Comparison of ENCODE assay signal across 1 cellular context in the genomic region with DNA sequence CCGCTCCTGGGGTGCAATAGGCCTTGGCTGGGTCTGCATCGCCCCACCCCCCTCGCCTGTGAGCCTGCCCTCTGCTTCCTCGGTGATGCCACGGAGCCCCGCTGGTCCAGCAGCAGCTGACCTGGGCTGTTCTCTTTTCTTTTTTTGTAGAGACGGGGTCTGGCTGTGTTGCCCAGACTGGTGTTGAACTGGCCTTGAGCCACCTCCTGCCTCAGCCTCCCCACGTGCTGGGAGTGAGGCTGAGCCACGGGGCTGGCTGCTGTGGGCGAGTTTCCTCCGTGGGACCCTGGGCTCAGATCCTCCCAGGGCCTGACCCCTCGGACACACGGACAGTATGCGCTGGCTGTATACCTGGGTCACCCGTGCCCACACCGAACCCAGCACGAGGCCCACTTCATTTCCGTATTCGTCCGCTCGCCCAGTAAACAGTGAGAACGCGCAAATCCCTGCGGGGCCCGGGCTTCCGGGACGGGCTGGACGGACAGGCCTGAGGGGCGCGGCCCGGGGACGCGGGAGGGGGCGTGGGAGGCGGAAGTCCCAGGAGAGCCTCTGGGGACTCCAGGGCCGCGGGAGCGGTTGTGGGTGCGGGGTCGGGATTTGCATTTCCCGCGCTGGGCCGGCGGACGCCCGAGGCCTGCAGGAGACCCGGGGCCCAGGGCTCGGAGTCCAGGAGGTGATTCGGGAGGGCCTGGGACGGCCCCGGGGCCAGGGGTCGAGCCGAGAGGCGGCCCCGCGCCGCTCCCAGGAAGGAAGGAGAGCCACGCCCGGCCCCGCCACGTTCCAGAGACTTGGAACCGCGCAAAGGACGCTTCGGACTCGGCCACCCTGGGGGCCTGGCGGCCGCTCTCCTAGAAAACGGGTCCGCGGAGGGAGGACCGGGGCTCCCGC.
TF ChIP-seq lines count a peak whose summit lies in the region.

No MANE protein-coding gene starts in this region.

TF ChIP-seq in HepG2, 621 proteins besides CTCF, POLR2A, EP300 and RAD21 (continued from another document):
- TF ChIP-seq, protein P1, sequence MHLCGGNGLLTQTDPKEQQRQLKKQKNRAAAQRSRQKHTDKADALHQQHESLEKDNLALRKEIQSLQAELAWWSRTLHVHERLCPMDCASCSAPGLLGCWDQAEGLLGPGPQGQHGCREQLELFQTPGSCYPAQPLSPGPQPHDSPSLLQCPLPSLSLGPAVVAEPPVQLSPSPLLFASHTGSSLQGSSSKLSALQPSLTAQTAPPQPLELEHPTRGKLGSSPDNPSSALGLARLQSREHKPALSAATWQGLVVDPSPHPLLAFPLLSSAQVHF (CRISPR knock-in tag; IDR thresholded peaks at IDR 0.05) = 0 out of 2 replicates have a peak, but pooled peaks have one; percentile 38
- TF ChIP-seq AGO2 (optimal IDR thresholded peaks at IDR 0.05; ENCODE audit: low read depth, low read length) (peak; percentile 40), ZNF562 (CRISPR knock-in tag; IDR thresholded peaks at IDR 0.05; ENCODE audit: borderline replicate concordance) (peak; percentile 65; the same call in 1 of the 2 replicates), CBX2 (IDR thresholded peaks at IDR 0.05; ENCODE audit: low read depth, low read length) (no peak), CBX2 (CRISPR knock-in tag; IDR thresholded peaks at IDR 0.05; ENCODE audit: low read depth) (no peak), TBX2 (CRISPR knock-in tag; IDR thresholded peaks at IDR 0.05; ENCODE audit: borderline replicate concordance) (peak; percentile 47; the same call in 1 of the 2 replicates), SP4 (CRISPR knock-in tag; IDR thresholded peaks at IDR 0.05) (peak; percentile 51; the same call in 1 of the 2 replicates), POLR2AphosphoS2 (IDR thresholded peaks at IDR 0.05; ENCODE audit: low read depth, low read length) (no peak), ZNF883 (CRISPR knock-in tag; IDR thresholded peaks at IDR 0.05; ENCODE audit: not compliant biosample characterization) (peak; percentile 48), ZNF546 (CRISPR knock-in tag; conservative IDR thresholded peaks at IDR 0.05) (peak; percentile 50; the same call in 1 of the 2 replicates), ETV5 (CRISPR knock-in tag; IDR thresholded peaks at IDR 0.05; ENCODE audit: borderline replicate concordance) (peak; percentile 44; the same call in 1 of the 2 replicates), KDM5B (CRISPR knock-in tag; IDR thresholded peaks at IDR 0.05; ENCODE audit: borderline replicate concordance) (peak; percentile 33; the same call in 1 of the 2 replicates), ZNF841 (CRISPR knock-in tag; IDR thresholded peaks at IDR 0.05; ENCODE audit: borderline replicate concordance) (0 out of 2 replicates have a peak, but pooled peaks have one; percentile 22), MED8 (CRISPR knock-in tag; IDR thresholded peaks at IDR 0.05; ENCODE audit: insufficient replicate concordance) (peak; percentile 28), ZNF263 (CRISPR knock-in tag; IDR thresholded peaks at IDR 0.05) (peak; percentile 40), SRF (IDR thresholded peaks at IDR 0.05; ENCODE audit: low read depth, low read length) (no peak), FOXA1 (IDR thresholded peaks at IDR 0.05) (no peak), FOXA1 (CRISPR knock-in tag; IDR thresholded peaks at IDR 0.05) (0 out of 2 replicates have a peak, but pooled peaks have one; percentile 32), SAP130 (CRISPR knock-in tag; IDR thresholded peaks at IDR 0.05; ENCODE audit: low read depth) (peak; percentile 26; the same call in 1 of the 2 replicates)
- TF ChIP-seq, protein P2, sequence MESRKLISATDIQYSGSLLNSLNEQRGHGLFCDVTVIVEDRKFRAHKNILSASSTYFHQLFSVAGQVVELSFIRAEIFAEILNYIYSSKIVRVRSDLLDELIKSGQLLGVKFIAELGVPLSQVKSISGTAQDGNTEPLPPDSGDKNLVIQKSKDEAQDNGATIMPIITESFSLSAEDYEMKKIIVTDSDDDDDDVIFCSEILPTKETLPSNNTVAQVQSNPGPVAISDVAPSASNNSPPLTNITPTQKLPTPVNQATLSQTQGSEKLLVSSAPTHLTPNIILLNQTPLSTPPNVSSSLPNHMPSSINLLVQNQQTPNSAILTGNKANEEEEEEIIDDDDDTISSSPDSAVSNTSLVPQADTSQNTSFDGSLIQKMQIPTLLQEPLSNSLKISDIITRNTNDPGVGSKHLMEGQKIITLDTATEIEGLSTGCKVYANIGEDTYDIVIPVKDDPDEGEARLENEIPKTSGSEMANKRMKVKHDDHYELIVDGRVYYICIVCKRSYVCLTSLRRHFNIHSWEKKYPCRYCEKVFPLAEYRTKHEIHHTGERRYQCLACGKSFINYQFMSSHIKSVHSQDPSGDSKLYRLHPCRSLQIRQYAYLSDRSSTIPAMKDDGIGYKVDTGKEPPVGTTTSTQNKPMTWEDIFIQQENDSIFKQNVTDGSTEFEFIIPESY (CRISPR knock-in tag; IDR thresholded peaks at IDR 0.05) = peak; percentile 13; the same call in 1 of the 2 replicates
- TF ChIP-seq, protein P3, sequence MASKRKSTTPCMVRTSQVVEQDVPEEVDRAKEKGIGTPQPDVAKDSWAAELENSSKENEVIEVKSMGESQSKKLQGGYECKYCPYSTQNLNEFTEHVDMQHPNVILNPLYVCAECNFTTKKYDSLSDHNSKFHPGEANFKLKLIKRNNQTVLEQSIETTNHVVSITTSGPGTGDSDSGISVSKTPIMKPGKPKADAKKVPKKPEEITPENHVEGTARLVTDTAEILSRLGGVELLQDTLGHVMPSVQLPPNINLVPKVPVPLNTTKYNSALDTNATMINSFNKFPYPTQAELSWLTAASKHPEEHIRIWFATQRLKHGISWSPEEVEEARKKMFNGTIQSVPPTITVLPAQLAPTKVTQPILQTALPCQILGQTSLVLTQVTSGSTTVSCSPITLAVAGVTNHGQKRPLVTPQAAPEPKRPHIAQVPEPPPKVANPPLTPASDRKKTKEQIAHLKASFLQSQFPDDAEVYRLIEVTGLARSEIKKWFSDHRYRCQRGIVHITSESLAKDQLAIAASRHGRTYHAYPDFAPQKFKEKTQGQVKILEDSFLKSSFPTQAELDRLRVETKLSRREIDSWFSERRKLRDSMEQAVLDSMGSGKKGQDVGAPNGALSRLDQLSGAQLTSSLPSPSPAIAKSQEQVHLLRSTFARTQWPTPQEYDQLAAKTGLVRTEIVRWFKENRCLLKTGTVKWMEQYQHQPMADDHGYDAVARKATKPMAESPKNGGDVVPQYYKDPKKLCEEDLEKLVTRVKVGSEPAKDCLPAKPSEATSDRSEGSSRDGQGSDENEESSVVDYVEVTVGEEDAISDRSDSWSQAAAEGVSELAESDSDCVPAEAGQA (IDR thresholded peaks at IDR 0.05; ENCODE audit: low read depth) = no peak
- TF ChIP-seq, protein P3 (CRISPR knock-in tag; IDR thresholded peaks at IDR 0.05; ENCODE audit: borderline replicate concordance) = 0 out of 2 replicates have a peak, but pooled peaks have one; percentile 33
- TF ChIP-seq, protein P4, sequence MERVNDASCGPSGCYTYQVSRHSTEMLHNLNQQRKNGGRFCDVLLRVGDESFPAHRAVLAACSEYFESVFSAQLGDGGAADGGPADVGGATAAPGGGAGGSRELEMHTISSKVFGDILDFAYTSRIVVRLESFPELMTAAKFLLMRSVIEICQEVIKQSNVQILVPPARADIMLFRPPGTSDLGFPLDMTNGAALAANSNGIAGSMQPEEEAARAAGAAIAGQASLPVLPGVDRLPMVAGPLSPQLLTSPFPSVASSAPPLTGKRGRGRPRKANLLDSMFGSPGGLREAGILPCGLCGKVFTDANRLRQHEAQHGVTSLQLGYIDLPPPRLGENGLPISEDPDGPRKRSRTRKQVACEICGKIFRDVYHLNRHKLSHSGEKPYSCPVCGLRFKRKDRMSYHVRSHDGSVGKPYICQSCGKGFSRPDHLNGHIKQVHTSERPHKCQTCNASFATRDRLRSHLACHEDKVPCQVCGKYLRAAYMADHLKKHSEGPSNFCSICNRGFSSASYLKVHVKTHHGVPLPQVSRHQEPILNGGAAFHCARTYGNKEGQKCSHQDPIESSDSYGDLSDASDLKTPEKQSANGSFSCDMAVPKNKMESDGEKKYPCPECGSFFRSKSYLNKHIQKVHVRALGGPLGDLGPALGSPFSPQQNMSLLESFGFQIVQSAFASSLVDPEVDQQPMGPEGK (CRISPR knock-in tag; IDR thresholded peaks at IDR 0.05) = 0 out of 2 replicates have a peak, but pooled peaks have one; percentile 25
- TF ChIP-seq, protein P5, sequence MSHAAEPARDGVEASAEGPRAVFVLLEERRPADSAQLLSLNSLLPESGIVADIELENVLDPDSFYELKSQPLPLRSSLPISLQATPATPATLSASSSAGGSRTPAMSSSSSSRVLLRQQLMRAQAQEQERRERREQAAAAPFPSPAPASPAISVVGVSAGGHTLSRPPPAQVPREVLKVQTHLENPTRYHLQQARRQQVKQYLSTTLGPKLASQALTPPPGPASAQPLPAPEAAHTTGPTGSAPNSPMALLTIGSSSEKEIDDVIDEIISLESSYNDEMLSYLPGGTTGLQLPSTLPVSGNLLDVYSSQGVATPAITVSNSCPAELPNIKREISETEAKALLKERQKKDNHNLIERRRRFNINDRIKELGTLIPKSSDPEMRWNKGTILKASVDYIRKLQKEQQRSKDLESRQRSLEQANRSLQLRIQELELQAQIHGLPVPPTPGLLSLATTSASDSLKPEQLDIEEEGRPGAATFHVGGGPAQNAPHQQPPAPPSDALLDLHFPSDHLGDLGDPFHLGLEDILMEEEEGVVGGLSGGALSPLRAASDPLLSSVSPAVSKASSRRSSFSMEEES (CRISPR knock-in tag; IDR thresholded peaks at IDR 0.05) = 0 out of 2 replicates have a peak, but pooled peaks have one; percentile 26
- TF ChIP-seq, protein P6, sequence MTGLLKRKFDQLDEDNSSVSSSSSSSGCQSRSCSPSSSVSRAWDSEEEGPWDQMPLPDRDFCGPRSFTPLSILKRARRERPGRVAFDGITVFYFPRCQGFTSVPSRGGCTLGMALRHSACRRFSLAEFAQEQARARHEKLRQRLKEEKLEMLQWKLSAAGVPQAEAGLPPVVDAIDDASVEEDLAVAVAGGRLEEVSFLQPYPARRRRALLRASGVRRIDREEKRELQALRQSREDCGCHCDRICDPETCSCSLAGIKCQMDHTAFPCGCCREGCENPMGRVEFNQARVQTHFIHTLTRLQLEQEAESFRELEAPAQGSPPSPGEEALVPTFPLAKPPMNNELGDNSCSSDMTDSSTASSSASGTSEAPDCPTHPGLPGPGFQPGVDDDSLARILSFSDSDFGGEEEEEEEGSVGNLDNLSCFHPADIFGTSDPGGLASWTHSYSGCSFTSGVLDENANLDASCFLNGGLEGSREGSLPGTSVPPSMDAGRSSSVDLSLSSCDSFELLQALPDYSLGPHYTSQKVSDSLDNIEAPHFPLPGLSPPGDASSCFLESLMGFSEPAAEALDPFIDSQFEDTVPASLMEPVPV (CRISPR knock-in tag; IDR thresholded peaks at IDR 0.05) = no peak
- TF ChIP-seq, protein P7, sequence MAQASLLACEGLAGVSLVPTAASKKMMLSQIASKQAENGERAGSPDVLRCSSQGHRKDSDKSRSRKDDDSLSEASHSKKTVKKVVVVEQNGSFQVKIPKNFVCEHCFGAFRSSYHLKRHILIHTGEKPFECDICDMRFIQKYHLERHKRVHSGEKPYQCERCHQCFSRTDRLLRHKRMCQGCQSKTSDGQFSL (CRISPR knock-in tag; IDR thresholded peaks at IDR 0.05) = no peak
- TF ChIP-seq, protein P8, sequence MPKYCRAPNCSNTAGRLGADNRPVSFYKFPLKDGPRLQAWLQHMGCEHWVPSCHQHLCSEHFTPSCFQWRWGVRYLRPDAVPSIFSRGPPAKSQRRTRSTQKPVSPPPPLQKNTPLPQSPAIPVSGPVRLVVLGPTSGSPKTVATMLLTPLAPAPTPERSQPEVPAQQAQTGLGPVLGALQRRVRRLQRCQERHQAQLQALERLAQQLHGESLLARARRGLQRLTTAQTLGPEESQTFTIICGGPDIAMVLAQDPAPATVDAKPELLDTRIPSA (CRISPR knock-in tag; IDR thresholded peaks at IDR 0.05; ENCODE audit: borderline replicate concordance) = no peak; the same call in 1 of the 2 replicates
- TF ChIP-seq, protein P9, sequence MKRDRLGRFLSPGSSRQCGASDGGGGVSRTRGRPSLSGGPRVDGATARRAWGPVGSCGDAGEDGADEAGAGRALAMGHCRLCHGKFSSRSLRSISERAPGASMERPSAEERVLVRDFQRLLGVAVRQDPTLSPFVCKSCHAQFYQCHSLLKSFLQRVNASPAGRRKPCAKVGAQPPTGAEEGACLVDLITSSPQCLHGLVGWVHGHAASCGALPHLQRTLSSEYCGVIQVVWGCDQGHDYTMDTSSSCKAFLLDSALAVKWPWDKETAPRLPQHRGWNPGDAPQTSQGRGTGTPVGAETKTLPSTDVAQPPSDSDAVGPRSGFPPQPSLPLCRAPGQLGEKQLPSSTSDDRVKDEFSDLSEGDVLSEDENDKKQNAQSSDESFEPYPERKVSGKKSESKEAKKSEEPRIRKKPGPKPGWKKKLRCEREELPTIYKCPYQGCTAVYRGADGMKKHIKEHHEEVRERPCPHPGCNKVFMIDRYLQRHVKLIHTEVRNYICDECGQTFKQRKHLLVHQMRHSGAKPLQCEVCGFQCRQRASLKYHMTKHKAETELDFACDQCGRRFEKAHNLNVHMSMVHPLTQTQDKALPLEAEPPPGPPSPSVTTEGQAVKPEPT (CRISPR knock-in tag; IDR thresholded peaks at IDR 0.05; ENCODE audit: low read depth) = 0 out of 2 replicates have a peak, but pooled peaks have one; percentile 70
